In the genomic region with DNA sequence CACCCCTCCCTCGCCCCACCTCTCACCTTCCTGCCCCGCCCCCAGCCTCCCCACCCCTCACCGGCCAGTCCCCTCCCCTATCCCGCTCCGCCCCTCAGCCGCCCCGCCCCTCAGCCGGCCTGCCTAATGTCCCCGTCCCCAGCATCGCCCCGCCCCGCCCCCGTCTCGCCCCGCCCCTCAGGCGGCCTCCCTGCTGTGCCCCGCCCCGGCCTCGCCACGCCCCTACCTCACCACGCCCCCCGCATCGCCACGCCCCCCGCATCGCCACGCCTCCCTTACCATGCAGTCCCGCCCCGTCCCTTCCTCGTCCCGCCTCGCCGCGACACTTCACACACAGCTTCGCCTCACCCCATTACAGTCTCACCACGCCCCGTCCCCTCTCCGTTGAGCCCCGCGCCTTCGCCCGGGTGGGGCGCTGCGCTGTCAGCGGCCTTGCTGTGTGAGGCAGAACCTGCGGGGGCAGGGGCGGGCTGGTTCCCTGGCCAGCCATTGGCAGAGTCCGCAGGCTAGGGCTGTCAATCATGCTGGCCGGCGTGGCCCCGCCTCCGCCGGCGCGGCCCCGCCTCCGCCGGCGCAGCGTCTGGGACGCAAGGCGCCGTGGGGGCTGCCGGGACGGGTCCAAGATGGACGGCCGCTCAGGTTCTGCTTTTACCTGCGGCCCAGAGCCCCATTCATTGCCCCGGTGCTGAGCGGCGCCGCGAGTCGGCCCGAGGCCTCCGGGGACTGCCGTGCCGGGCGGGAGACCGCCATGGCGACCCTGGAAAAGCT, we compare ENCODE assay signal across 1 cellular context.
A peak's percentile ranks its signal among the peaks of the same experiment; 100 is the strongest.
TF ChIP-seq lines count a peak whose summit lies in the region.

A gene (plus strand): TSS at position 604 of the 768 bp plus-strand sequence. CDS start 145 bp downstream, at position 749.
A gene (minus strand): TSS at position 461 of the 768 bp plus-strand sequence.

TF ChIP-seq in GM12878, 131 proteins besides CTCF, POLR2A, EP300 and RAD21 (continued from another document and continues in another):
- TF ChIP-seq, protein P1, sequence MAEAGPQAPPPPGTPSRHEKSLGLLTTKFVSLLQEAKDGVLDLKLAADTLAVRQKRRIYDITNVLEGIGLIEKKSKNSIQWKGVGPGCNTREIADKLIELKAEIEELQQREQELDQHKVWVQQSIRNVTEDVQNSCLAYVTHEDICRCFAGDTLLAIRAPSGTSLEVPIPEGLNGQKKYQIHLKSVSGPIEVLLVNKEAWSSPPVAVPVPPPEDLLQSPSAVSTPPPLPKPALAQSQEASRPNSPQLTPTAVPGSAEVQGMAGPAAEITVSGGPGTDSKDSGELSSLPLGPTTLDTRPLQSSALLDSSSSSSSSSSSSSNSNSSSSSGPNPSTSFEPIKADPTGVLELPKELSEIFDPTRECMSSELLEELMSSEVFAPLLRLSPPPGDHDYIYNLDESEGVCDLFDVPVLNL (IDR thresholded peaks at IDR 0.05; ENCODE audit: low read depth, low read length): no peak
- TF ChIP-seq SMC3 (IDR thresholded peaks at IDR 0.05; ENCODE audit: borderline replicate concordance, low read length) (no peak), ESRRA (IDR thresholded peaks at IDR 0.05; ENCODE audit: low read length) (no peak), NRF1 (conservative IDR thresholded peaks at IDR 0.05; ENCODE audit: low read depth, low read length) (peak; percentile 46), GATAD2B (conservative IDR thresholded peaks at IDR 0.05; ENCODE audit: low read depth) (no peak; the same call in 1 of the 2 replicates), BHLHE40 (IDR thresholded peaks at IDR 0.05; ENCODE audit: borderline replicate concordance in 1 of 2, low read depth in 2 of 2, low read length in 1 of 2) (peak; percentile 6 to 17; a peak in 2 of 4 replicates), MXI1 (IDR thresholded peaks at IDR 0.05; ENCODE audit: low read depth, low read length) (peak; percentile 51; the same call in 1 of the 2 replicates), KAT2A (conservative IDR thresholded peaks at IDR 0.05; ENCODE audit: control insufficient read depth, low read depth, low read length) (no peak), RCOR1 (conservative IDR thresholded peaks at IDR 0.05; ENCODE audit: low read depth, low read length) (no peak), STAT1 (conservative IDR thresholded peaks at IDR 0.05) (no peak), MTA3 (IDR thresholded peaks at IDR 0.05; ENCODE audit: borderline replicate concordance, low read length) (no peak), BACH1 (IDR thresholded peaks at IDR 0.05; ENCODE audit: borderline replicate concordance) (peak; percentile 60), BMI1 (IDR thresholded peaks at IDR 0.05; ENCODE audit: borderline replicate concordance) (no peak), HDAC6 (IDR thresholded peaks at IDR 0.05; ENCODE audit: unreplicated experiment) (no peak), PML (IDR thresholded peaks at IDR 0.05; ENCODE audit: low read length) (no peak), ZNF622 (IDR thresholded peaks at IDR 0.05) (no peak), PAX8 (IDR thresholded peaks at IDR 0.05) (no peak), TAF1 (IDR thresholded peaks at IDR 0.05; ENCODE audit: borderline replicate concordance, low read depth, low read length) (peak; percentile 96), LARP7 (IDR thresholded peaks at IDR 0.05) (no peak; the same call in none of the 2 replicates), MTA2 (IDR thresholded peaks at IDR 0.05; ENCODE audit: low read depth) (no peak), NFIC (IDR thresholded peaks at IDR 0.05; ENCODE audit: low read depth, low read length) (no peak), ETV6 (conservative IDR thresholded peaks at IDR 0.05 in 1 of 2, IDR thresholded peaks at IDR 0.05 in 1 of 2; ENCODE audit: borderline replicate concordance in 1 of 2, low read depth in 1 of 2) (no peak), TCF12 (IDR thresholded peaks at IDR 0.05; ENCODE audit: low read depth, low read length) (no peak), EGR1 (IDR thresholded peaks at IDR 0.05; ENCODE audit: borderline replicate concordance in 1 of 2, low read depth in 2 of 2, low read length in 2 of 2) (peak; percentile 72 to 77), ZSCAN29 (IDR thresholded peaks at IDR 0.05) (no peak), BRCA1 (IDR thresholded peaks at IDR 0.05; ENCODE audit: low read depth, low read length) (no peak), CEBPB (IDR thresholded peaks at IDR 0.05; ENCODE audit: borderline replicate concordance in 1 of 2, low read depth in 2 of 2, low read length in 2 of 2) (no peak), PAX5 (IDR thresholded peaks at IDR 0.05; ENCODE audit: borderline replicate concordance, low read depth, low read length) (no peak), HCFC1 (IDR thresholded peaks at IDR 0.05; ENCODE audit: low read length) (no peak), BCL11A (IDR thresholded peaks at IDR 0.05; ENCODE audit: low read depth, low read length) (no peak), JUND (IDR thresholded peaks at IDR 0.05; ENCODE audit: low read depth, low read length) (no peak), IRF4 (IDR thresholded peaks at IDR 0.05; ENCODE audit: low read depth, low read length) (no peak), JUNB (IDR thresholded peaks at IDR 0.05) (no peak), NFYA (IDR thresholded peaks at IDR 0.05; ENCODE audit: borderline replicate concordance, low read depth, low read length) (no peak), SRF (IDR thresholded peaks at IDR 0.05; ENCODE audit: low read depth in 2 of 2, low read length in 2 of 2) (no peak), FOXM1 (IDR thresholded peaks at IDR 0.05; ENCODE audit: low read depth, low read length) (no peak), HDAC2 (IDR thresholded peaks at IDR 0.05) (no peak), TBL1XR1 (IDR thresholded peaks at IDR 0.05; ENCODE audit: low read depth, low read length) (0 out of 2 replicates have a peak, but pooled peaks have one; percentile 13)
- TF ChIP-seq, protein P2, sequence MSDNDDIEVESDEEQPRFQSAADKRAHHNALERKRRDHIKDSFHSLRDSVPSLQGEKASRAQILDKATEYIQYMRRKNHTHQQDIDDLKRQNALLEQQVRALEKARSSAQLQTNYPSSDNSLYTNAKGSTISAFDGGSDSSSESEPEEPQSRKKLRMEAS (IDR thresholded peaks at IDR 0.05; ENCODE audit: low read depth, low read length): 0 out of 2 replicates have a peak, but pooled peaks have one; percentile 36
- TF ChIP-seq, protein P3, sequence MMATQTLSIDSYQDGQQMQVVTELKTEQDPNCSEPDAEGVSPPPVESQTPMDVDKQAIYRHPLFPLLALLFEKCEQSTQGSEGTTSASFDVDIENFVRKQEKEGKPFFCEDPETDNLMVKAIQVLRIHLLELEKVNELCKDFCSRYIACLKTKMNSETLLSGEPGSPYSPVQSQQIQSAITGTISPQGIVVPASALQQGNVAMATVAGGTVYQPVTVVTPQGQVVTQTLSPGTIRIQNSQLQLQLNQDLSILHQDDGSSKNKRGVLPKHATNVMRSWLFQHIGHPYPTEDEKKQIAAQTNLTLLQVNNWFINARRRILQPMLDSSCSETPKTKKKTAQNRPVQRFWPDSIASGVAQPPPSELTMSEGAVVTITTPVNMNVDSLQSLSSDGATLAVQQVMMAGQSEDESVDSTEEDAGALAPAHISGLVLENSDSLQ (IDR thresholded peaks at IDR 0.05): peak; percentile 98
- TF ChIP-seq, protein P4, sequence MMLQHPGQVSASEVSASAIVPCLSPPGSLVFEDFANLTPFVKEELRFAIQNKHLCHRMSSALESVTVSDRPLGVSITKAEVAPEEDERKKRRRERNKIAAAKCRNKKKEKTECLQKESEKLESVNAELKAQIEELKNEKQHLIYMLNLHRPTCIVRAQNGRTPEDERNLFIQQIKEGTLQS (IDR thresholded peaks at IDR 0.05; ENCODE audit: borderline replicate concordance, extremely low read depth, low read depth, low read length): no peak
- TF ChIP-seq, protein P5, sequence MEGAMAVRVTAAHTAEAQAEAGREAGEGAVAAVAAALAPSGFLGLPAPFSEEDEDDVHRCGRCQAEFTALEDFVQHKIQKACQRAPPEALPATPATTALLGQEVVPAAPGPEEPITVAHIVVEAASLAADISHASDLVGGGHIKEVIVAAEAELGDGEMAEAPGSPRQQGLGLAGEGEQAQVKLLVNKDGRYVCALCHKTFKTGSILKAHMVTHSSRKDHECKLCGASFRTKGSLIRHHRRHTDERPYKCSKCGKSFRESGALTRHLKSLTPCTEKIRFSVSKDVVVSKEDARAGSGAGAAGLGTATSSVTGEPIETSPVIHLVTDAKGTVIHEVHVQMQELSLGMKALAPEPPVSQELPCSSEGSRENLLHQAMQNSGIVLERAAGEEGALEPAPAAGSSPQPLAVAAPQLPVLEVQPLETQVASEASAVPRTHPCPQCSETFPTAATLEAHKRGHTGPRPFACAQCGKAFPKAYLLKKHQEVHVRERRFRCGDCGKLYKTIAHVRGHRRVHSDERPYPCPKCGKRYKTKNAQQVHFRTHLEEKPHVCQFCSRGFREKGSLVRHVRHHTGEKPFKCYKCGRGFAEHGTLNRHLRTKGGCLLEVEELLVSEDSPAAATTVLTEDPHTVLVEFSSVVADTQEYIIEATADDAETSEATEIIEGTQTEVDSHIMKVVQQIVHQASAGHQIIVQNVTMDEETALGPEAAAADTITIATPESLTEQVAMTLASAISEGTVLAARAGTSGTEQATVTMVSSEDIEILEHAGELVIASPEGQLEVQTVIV (IDR thresholded peaks at IDR 0.05; ENCODE audit: borderline replicate concordance, partially characterized antibody): no peak
- TF ChIP-seq, protein P6, sequence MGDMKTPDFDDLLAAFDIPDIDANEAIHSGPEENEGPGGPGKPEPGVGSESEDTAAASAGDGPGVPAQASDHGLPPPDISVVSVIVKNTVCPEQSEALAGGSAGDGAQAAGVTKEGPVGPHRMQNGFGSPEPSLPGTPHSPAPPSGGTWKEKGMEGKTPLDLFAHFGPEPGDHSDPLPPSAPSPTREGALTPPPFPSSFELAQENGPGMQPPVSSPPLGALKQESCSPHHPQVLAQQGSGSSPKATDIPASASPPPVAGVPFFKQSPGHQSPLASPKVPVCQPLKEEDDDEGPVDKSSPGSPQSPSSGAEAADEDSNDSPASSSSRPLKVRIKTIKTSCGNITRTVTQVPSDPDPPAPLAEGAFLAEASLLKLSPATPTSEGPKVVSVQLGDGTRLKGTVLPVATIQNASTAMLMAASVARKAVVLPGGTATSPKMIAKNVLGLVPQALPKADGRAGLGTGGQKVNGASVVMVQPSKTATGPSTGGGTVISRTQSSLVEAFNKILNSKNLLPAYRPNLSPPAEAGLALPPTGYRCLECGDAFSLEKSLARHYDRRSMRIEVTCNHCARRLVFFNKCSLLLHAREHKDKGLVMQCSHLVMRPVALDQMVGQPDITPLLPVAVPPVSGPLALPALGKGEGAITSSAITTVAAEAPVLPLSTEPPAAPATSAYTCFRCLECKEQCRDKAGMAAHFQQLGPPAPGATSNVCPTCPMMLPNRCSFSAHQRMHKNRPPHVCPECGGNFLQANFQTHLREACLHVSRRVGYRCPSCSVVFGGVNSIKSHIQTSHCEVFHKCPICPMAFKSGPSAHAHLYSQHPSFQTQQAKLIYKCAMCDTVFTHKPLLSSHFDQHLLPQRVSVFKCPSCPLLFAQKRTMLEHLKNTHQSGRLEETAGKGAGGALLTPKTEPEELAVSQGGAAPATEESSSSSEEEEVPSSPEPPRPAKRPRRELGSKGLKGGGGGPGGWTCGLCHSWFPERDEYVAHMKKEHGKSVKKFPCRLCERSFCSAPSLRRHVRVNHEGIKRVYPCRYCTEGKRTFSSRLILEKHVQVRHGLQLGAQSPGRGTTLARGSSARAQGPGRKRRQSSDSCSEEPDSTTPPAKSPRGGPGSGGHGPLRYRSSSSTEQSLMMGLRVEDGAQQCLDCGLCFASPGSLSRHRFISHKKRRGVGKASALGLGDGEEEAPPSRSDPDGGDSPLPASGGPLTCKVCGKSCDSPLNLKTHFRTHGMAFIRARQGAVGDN (IDR thresholded peaks at IDR 0.05): peak; percentile 47; the same call in 1 of the 2 replicates
- TF ChIP-seq, protein P7, sequence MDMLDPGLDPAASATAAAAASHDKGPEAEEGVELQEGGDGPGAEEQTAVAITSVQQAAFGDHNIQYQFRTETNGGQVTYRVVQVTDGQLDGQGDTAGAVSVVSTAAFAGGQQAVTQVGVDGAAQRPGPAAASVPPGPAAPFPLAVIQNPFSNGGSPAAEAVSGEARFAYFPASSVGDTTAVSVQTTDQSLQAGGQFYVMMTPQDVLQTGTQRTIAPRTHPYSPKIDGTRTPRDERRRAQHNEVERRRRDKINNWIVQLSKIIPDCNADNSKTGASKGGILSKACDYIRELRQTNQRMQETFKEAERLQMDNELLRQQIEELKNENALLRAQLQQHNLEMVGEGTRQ (IDR thresholded peaks at IDR 0.05; ENCODE audit: borderline replicate concordance, low read depth, low read length): no peak
- TF ChIP-seq, protein P8, sequence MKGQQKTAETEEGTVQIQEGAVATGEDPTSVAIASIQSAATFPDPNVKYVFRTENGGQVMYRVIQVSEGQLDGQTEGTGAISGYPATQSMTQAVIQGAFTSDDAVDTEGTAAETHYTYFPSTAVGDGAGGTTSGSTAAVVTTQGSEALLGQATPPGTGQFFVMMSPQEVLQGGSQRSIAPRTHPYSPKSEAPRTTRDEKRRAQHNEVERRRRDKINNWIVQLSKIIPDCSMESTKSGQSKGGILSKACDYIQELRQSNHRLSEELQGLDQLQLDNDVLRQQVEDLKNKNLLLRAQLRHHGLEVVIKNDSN (IDR thresholded peaks at IDR 0.05; ENCODE audit: borderline replicate concordance, extremely low read length, insufficient read depth, low read depth, low read length): no peak
- TF ChIP-seq, protein P9, sequence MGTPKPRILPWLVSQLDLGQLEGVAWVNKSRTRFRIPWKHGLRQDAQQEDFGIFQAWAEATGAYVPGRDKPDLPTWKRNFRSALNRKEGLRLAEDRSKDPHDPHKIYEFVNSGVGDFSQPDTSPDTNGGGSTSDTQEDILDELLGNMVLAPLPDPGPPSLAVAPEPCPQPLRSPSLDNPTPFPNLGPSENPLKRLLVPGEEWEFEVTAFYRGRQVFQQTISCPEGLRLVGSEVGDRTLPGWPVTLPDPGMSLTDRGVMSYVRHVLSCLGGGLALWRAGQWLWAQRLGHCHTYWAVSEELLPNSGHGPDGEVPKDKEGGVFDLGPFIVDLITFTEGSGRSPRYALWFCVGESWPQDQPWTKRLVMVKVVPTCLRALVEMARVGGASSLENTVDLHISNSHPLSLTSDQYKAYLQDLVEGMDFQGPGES (IDR thresholded peaks at IDR 0.05): peak; percentile 66
- TF ChIP-seq, protein P10, sequence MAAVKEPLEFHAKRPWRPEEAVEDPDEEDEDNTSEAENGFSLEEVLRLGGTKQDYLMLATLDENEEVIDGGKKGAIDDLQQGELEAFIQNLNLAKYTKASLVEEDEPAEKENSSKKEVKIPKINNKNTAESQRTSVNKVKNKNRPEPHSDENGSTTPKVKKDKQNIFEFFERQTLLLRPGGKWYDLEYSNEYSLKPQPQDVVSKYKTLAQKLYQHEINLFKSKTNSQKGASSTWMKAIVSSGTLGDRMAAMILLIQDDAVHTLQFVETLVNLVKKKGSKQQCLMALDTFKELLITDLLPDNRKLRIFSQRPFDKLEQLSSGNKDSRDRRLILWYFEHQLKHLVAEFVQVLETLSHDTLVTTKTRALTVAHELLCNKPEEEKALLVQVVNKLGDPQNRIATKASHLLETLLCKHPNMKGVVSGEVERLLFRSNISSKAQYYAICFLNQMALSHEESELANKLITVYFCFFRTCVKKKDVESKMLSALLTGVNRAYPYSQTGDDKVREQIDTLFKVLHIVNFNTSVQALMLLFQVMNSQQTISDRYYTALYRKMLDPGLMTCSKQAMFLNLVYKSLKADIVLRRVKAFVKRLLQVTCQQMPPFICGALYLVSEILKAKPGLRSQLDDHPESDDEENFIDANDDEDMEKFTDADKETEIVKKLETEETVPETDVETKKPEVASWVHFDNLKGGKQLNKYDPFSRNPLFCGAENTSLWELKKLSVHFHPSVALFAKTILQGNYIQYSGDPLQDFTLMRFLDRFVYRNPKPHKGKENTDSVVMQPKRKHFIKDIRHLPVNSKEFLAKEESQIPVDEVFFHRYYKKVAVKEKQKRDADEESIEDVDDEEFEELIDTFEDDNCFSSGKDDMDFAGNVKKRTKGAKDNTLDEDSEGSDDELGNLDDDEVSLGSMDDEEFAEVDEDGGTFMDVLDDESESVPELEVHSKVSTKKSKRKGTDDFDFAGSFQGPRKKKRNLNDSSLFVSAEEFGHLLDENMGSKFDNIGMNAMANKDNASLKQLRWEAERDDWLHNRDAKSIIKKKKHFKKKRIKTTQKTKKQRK (IDR thresholded peaks at IDR 0.05; ENCODE audit: low read depth, low read length): no peak
